In the genomic region with DNA sequence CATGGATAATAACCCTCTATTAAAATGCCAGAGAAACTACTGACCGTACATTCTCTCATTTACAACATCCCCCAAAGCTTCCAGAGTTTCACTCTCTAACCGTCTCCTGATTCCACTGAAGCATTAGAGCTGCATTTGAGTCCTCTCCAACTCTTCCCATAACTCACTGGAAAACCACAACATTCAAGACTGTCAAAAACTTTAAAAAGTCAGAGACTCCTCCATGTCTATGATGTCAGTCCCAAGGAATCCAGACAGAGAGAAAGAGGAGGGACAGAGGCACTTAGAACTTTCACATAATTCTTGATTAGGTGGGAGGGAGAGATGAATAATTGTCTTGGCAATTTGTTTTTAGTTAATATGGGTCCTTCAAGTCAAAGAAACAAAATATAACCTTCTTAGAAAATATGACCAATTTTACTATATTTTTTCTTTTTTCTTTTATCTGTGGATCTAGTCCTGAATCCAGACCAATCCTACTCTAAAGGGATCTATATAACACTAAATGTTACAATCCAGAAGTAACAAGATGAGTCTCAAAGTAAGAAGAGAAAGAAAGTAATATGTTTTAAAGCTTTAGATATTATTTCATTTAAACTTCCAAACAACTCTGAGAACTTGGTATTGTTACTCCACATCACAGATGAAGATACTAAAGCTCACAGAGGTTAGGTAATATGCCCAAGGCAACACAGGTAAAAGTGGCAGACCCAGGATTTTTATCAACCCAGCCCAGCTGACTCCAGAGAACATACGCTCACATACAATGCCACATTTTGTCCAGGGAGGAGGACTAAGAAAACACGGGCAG, we compare ENCODE assay signal across 11 cellular contexts. TPM values are rescaled to one million over a fixed set of nuclear protein-coding genes. Genes with fewer than 3 reads are reported as not detected.
DNase-seq lines count a peak whose midpoint lies in the region; TF ChIP-seq lines count a peak whose summit lies in the region.
"Had no signal": no experiment of that assay in that cellular context is flagged by ENCODE, and none has a peak within 500 bp of the region (broad histone marks: within the 10 kb centered on the region; RNA-seq: fewer than 3 reads in every experiment).

No MANE protein-coding gene starts in this region.

- H3K27me3 ChIP-seq in BJ (ENCODE audit: control insufficient read depth, insufficient read depth, low read length) (no peaks in the 10 kb centered on the region), SJSA1 (replicated peaks) (no peaks in the 10 kb centered on the region)

- peaks cover 37% of the 10 kb centered on the region for H3K4me1 ChIP-seq in SJSA1 (replicated peaks)

- H3K36me3 ChIP-seq in BJ (ENCODE audit: control insufficient read depth, insufficient read depth, low read length) (no peaks in the 10 kb centered on the region), SJSA1 (no peaks in the 10 kb centered on the region)

- no peaks in the 10 kb centered on the region for H3K27me3 Mint-ChIP-seq in T-helper 2 cell treated with Interferon-gamma antibody and Interleukin-4, amounts not matched to agents 5 μg/mL and 100 μg/mL, for 36 hours (ENCODE audit: low read depth)
- H3K27me3 Mint-ChIP-seq: activated CD4-positive, alpha-beta memory T cell treated with anti-CD3 and anti-CD28 coated beads for 36 hours; activated naive CD8-positive, alpha-beta T cell treated with anti-CD3 and anti-CD28 coated beads for 36 hours had no signal

- CTCF ChIA-PET in BJ (lab: Yijun Ruan, JAX): interaction anchor here (1.0 to 1.7 kb wide), 7 partner anchors 9 to 234 kb away, joined by 3 to 5 read pairs (median 4); no protein-coding TSS in a partner anchor

- no peak overlapping the region for H3K4me3 ChIP-seq in BJ (ENCODE audit: low read depth, low read length)
- no peak overlapping the region for H3K4me3 ChIP-seq in SJSA1
- H3K4me3 ChIP-seq in fibroblast of the aortic adventitia (ENCODE audit: low read depth, low read length): no peak overlapping the region

- no peaks in the 10 kb centered on the region for H3K9me3 Mint-ChIP-seq in T-helper 2 cell treated with Interferon-gamma antibody and Interleukin-4, amounts not matched to agents 5 μg/mL and 100 μg/mL, for 36 hours
- H3K9me3 Mint-ChIP-seq: activated CD4-positive, alpha-beta memory T cell treated with anti-CD3 and anti-CD28 coated beads for 36 hours; activated naive CD8-positive, alpha-beta T cell treated with anti-CD3 and anti-CD28 coated beads for 36 hours had no signal

- TF ChIP-seq CTCF in BJ (IDR thresholded peaks at IDR 0.05; ENCODE audit: insufficient read depth, low read depth, low read length) (no peak), fibroblast of the aortic adventitia (IDR thresholded peaks at IDR 0.05; ENCODE audit: insufficient read depth, low read length) (no peak)

- peaks cover 2% of the 10 kb centered on the region for H3K4me1 Mint-ChIP-seq in T-helper 2 cell treated with Interferon-gamma antibody and Interleukin-4, amounts not matched to agents 5 μg/mL and 100 μg/mL, for 36 hours (ENCODE audit: low read depth)

- H3K27ac ChIP-seq in SJSA1: peak overlapping the region; percentile 47

- H3K27ac Mint-ChIP-seq in T-helper 2 cell treated with Interferon-gamma antibody and Interleukin-4, amounts not matched to agents 5 μg/mL and 100 μg/mL, for 36 hours: no peak overlapping the region
- H3K27ac Mint-ChIP-seq: activated CD4-positive, alpha-beta memory T cell treated with anti-CD3 and anti-CD28 coated beads for 36 hours; activated naive CD8-positive, alpha-beta T cell treated with anti-CD3 and anti-CD28 coated beads for 36 hours had no signal

- no peaks in the 10 kb centered on the region for H3K9me3 ChIP-seq in SJSA1 (replicated peaks)

- peak; percentile 82 for DNase-seq in BJ (ENCODE audit: low read depth)
- DNase-seq in SJSA1 (ENCODE audit: low read depth in 1 of 2, low spot score in 2 of 2): peak in 1 of 2 experiments; percentile 77
- DNase-seq in fibroblast of the aortic adventitia (ENCODE audit: low read depth): peak; percentile 90
- DNase-seq in renal cortical epithelial cell (ENCODE audit: low read depth): peak; percentile 86
- DNase-seq in NK-92 (lab: John Stamatoyannopoulos, UW; ENCODE audit: unreplicated experiment): no peak
- DNase-seq in UCSD-AML1 (lab: John Stamatoyannopoulos, UW; ENCODE audit: unreplicated experiment): no peak
- DNase-seq in T-helper 2 cell treated with Interferon-gamma antibody and Interleukin-4, amounts not matched to agents 5 μg/mL and 100 μg/mL, for 36 hours (ENCODE audit: low spot score): no peak
- no peak for DNase-seq in NCI-H1436 treated with DMSO at 0.1 percent for 48 hours (lab: John Stamatoyannopoulos, UW)
- DNase-seq: activated CD4-positive, alpha-beta memory T cell treated with anti-CD3 and anti-CD28 coated beads for 36 hours; activated naive CD8-positive, alpha-beta T cell treated with anti-CD3 and anti-CD28 coated beads for 36 hours; SIG-M5 had no signal

- no peak overlapping the region for H3K4me3 Mint-ChIP-seq in T-helper 2 cell treated with Interferon-gamma antibody and Interleukin-4, amounts not matched to agents 5 μg/mL and 100 μg/mL, for 36 hours
- H3K4me3 Mint-ChIP-seq: activated CD4-positive, alpha-beta memory T cell treated with anti-CD3 and anti-CD28 coated beads for 36 hours; activated naive CD8-positive, alpha-beta T cell treated with anti-CD3 and anti-CD28 coated beads for 36 hours had no signal

- H3K36me3 Mint-ChIP-seq in T-helper 2 cell treated with Interferon-gamma antibody and Interleukin-4, amounts not matched to agents 5 μg/mL and 100 μg/mL, for 36 hours (ENCODE audit: low read depth): no peaks in the 10 kb centered on the region

- POLR2A ChIA-PET in BJ (lab: Charles Lee): interaction anchor here (0.6 kb wide), 1 partner anchor 145 kb away, joined by 4 read pairs; no protein-coding TSS in a partner anchor

RNA-seq across cellular contexts. Expression of a gene that starts 23.8 kb away (rescaled TPM):
- 9.3 and 10.1 TPM in 2 replicates for polyA plus RNA-seq in BJ (2011; rRNA removed)
- 23.5 and 24.6 TPM in 2 replicates for polyA minus RNA-seq in BJ (2011; rRNA and poly(A)+ RNA removed)
- 14.2 and 27.2 TPM in 2 replicates for total RNA-seq in SJSA1 (2014; rRNA removed; shearing (Covaris generic))
- total RNA-seq in fibroblast of the aortic adventitia (ENCODE audit: low replicate concordance): 17.7 and 41.7 TPM in 2 replicates
- 11.3 and 29.5 TPM in 2 replicates for total RNA-seq in renal cortical epithelial cell

RNA-seq across cellular contexts. Expression of a gene that starts 50.0 kb away (rescaled TPM):
- polyA plus RNA-seq in BJ (2011; rRNA removed): 14.3 and 14.5 TPM in 2 replicates
- polyA minus RNA-seq in BJ (2011; rRNA and poly(A)+ RNA removed): 12.2 and 17.1 TPM in 2 replicates
- 2.1 and 6.4 TPM in 2 replicates for total RNA-seq in SJSA1 (2014; rRNA removed; shearing (Covaris generic))
- total RNA-seq in fibroblast of the aortic adventitia (ENCODE audit: low replicate concordance): 7.3 and 22.1 TPM in 2 replicates
- total RNA-seq in renal cortical epithelial cell: 5.6 and 7.3 TPM in 2 replicates

RNA-seq across cellular contexts. Expression of a gene that starts 59.1 kb away (rescaled TPM):
- polyA plus RNA-seq in BJ (2011; rRNA removed): 37.8 and 37.9 TPM in 2 replicates
- 30.3 and 39.3 TPM in 2 replicates for polyA minus RNA-seq in BJ (2011; rRNA and poly(A)+ RNA removed)
- total RNA-seq in SJSA1 (2014; rRNA removed; shearing (Covaris generic)): 5.7 and 16.4 TPM in 2 replicates
- total RNA-seq in fibroblast of the aortic adventitia (ENCODE audit: low replicate concordance) (2.8 and 24.9 TPM in 2 replicates), renal cortical epithelial cell (10.2 and 20.0 TPM in 2 replicates)

Comparison
In these comparisons a context has a peak if more than half of its experiments do, and no peak if none do; other contexts are left out.
1. DNase-seq: peak in BJ (single experiment), fibroblast of the aortic adventitia (single experiment) and renal cortical epithelial cell (single experiment); none in NK-92 (single experiment), UCSD-AML1 (single experiment), T-helper 2 cell treated with Interferon-gamma antibody and Interleukin-4, amounts not matched to agents 5 μg/mL and 100 μg/mL, for 36 hours (single experiment) and NCI-H1436 treated with DMSO at 0.1 percent for 48 hours (single experiment).